Comparison of ENCODE assay signal across 22 cellular contexts in the genomic region with DNA sequence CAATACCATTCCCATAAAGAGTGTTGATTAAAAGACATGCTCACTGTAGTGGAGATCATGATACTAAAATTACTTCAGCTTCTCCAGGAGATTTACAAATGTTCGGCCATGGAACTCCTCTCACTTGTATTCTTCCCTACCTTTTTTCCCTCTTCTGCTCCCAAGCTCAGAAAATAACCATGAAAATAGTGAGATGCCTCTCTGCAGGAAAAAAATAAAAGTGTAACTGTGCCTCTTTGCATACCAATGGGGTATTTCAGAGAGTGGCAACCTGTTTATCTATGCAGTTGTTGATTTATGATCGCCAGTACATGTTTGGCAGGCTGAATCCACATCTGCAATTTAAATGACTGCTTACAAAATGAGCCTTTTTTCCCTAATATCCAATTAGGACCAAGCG.
"Had no signal": no experiment of that assay in that cellular context is flagged by ENCODE, and none has a peak within 500 bp of the region (broad histone marks: within the 10 kb centered on the region; RNA-seq: fewer than 3 reads in every experiment).

No MANE protein-coding gene starts in this region.

- ATAC-seq: activated naive CD4-positive, alpha-beta T cell treated with anti-CD3 and anti-CD28 coated beads, Interleukin-2, amount 50 U/mL, for 72 hours; effector memory CD8-positive, alpha-beta T cell; esophagus mucosa; gastrocnemius medialis; naive thymus-derived CD4-positive, alpha-beta T cell had no signal

- H3K4me3 ChIP-seq: gastrocnemius medialis, neural progenitor cell, spleen, tibial artery had no signal

- H3K4me1 ChIP-seq: gastrocnemius medialis, spleen had no signal

- H3K4me2 ChIP-seq: neural progenitor cell had no signal

- H3K27me3 ChIP-seq: gastrocnemius medialis, neural progenitor cell, spleen, tibial artery had no signal

- H3K9ac ChIP-seq: neural progenitor cell had no signal

- FAIRE-seq: colon, endothelial cell of umbilical vein, islet of Langerhans had no signal

- H3K9me3 ChIP-seq: gastrocnemius medialis, tibial artery had no signal

- H3K36me3 ChIP-seq: gastrocnemius medialis, neural progenitor cell, spleen, tibial artery had no signal

- H3K27ac ChIP-seq: gastrocnemius medialis, neural progenitor cell, spleen had no signal

- DNase-seq: activated CD4-positive, alpha-beta memory T cell treated with anti-CD3 and anti-CD28 coated beads, Interleukin-2, amount 10 ng/mL, durations not matched to agents 7 days and 5 days; activated CD4-positive, alpha-beta T cell treated with anti-CD3 and anti-CD28 coated beads for 48 hours; activated CD4-positive, CD25-positive, alpha-beta regulatory T cell; activated gamma-delta T cell; activated T-cell treated with anti-CD3 and anti-CD28 coated beads for 4 hours; aorta; effector memory CD8-positive, alpha-beta T cell; gastrocnemius medialis; left ventricle myocardium superior; naive thymus-derived CD4-positive, alpha-beta T cell; retina; spleen; stimulated activated CD4-positive, alpha-beta T cell treated with anti-CD3 and anti-CD28 coated beads, Interleukin-4, amount 100 ng/mL, for 24 hours; stimulated activated naive CD4-positive, alpha-beta T cell treated with Interleukin-2 at 50 U/mL for 16 hours; T1000 had no signal
